Comparison of ENCODE assay signal across 10 cellular contexts in genomic region chr10:86958831-86959736, GRCh38. TPM values are rescaled to one million over a fixed set of nuclear protein-coding genes. Genes with fewer than 3 reads are reported as not detected.
DNase-seq lines count a peak whose midpoint lies in the region; ATAC-seq and TF ChIP-seq lines count a peak whose summit lies in the region.
"Had no signal": no experiment of that assay in that cellular context is flagged by ENCODE, and none has a peak within 500 bp of the region (broad histone marks: within the 10 kb centered on the region; RNA-seq: fewer than 3 reads in every experiment).

No MANE protein-coding gene starts in this region.

- H3K4me3 ChIP-seq in RWPE2 (ENCODE audit: severe bottlenecking) (peak overlapping the region; percentile 4), fibroblast of lung (replicated peaks in 1 of 4; ENCODE audit: control extremely low read depth in 1 of 4, insufficient read depth in 1 of 4, low read depth in 3 of 4, low read length in 4 of 4) (no peak overlapping the region)

- H3K36me3 ChIP-seq in RWPE2 (ENCODE audit: low read depth) (no peaks in the 10 kb centered on the region), fibroblast of lung (ENCODE audit: control insufficient read depth, insufficient read depth, low read length) (no peaks in the 10 kb centered on the region)

- no peaks in the 10 kb centered on the region for H3K79me2 ChIP-seq in fibroblast of lung (ENCODE audit: control insufficient read depth, insufficient read depth, low read length)

- ATAC-seq in RWPE2 (ENCODE audit: low read depth) (peak; percentile 86), omental fat pad (ENCODE audit: low FRiP score) (peak; percentile 79), HG02884 (IDR thresholded peaks at IDR 0.05; ENCODE audit: unreplicated experiment) (no peak)
- ATAC-seq: stimulated activated effector memory CD8-positive, alpha-beta T cell treated with anti-CD3 and anti-CD28 coated beads, Interleukin-12 subunit alpha, Interleukin-12 subunit beta, amount 100 ng/mL, for 72 hours had no signal

- H3K27ac ChIP-seq in RWPE2 (ENCODE audit: poor library complexity, severe bottlenecking): peak overlapping the region; percentile 70
- H3K27ac ChIP-seq in fibroblast of lung (ENCODE audit: insufficient read depth, low read length): peak overlapping the region; percentile 22

- no peak overlapping the region for H3K9ac ChIP-seq in fibroblast of lung (ENCODE audit: insufficient read depth, low read length)

- peak overlapping the region; percentile 16 for H3K4me2 ChIP-seq in fibroblast of lung (ENCODE audit: extremely low read depth, insufficient read depth, low read length)

- TF ChIP-seq CTCF in RWPE2 (IDR thresholded peaks at IDR 0.05; ENCODE audit: poor library complexity, severe bottlenecking): no peak
- no peak for TF ChIP-seq CTCF in fibroblast of lung (conservative IDR thresholded peaks at IDR 0.05 in 1 of 2, IDR thresholded peaks at IDR 0.05 in 1 of 2; ENCODE audit: low read depth in 1 of 2, low read length in 2 of 2)
- no peak for TF ChIP-seq CTCF in omental fat pad (IDR thresholded peaks at IDR 0.05)

- no peaks in the 10 kb centered on the region for H4K20me1 ChIP-seq in fibroblast of lung (ENCODE audit: control insufficient read depth, extremely low read depth, insufficient read depth, low read length)

- peak overlapping the region; percentile 38 for H2AFZ ChIP-seq in fibroblast of lung (ENCODE audit: low read length)

- no peaks in the 10 kb centered on the region for H3K27me3 ChIP-seq in RWPE2 (ENCODE audit: insufficient read depth, poor library complexity, severe bottlenecking)
- no peaks in the 10 kb centered on the region for H3K27me3 ChIP-seq in fibroblast of lung (ENCODE audit: control insufficient read depth, insufficient read depth, low read length)

- DNase-seq in CMK (ENCODE audit: low read depth): peak; percentile 87
- no peak for DNase-seq in RWPE2 (ENCODE audit: low spot score)
- peak; percentile 69 to 77 for DNase-seq in fibroblast of lung (ENCODE audit: low read depth in 2 of 2)
- no peak for DNase-seq in omental fat pad (ENCODE audit: low spot score)
- DNase-seq in NCI-H1436 treated with DMSO at 0.1 percent for 48 hours (lab: John Stamatoyannopoulos, UW): no peak
- no peak for DNase-seq in germinal center (ENCODE audit: low spot score)
- DNase-seq in OCI-M2 (lab: John Stamatoyannopoulos, UW; ENCODE audit: unreplicated experiment): no peak
- DNase-seq: activated B cell treated with CpG ODN at 0.5 μM for 24 hours had no signal

- H3K4me1 ChIP-seq in RWPE2 (ENCODE audit: insufficient read depth, poor library complexity, severe bottlenecking) (peaks cover 23% of the 10 kb centered on the region), fibroblast of lung (ENCODE audit: control insufficient read depth, extremely low read depth, insufficient read depth, low read length) (peaks cover 21% of the 10 kb centered on the region)

- H3K9me3 ChIP-seq in RWPE2 (ENCODE audit: severe bottlenecking) (no peaks in the 10 kb centered on the region), fibroblast of lung (ENCODE audit: control insufficient read depth, insufficient read depth, low read depth, low read length) (no peaks in the 10 kb centered on the region)

RNA-seq across cellular contexts. Expression of gene SNCG, which starts 0.7 kb away (rescaled TPM):
- total RNA-seq in fibroblast of lung: 8.7 and 21.3 TPM in 2 replicates
- 34.4 and 47.4 TPM in 2 replicates for polyA plus RNA-seq in fibroblast of lung
- 39.0 and 53.0 TPM in 2 replicates for polyA plus RNA-seq in fibroblast of lung (2012)
- 3.5 and 11.5 TPM in 2 replicates for polyA minus RNA-seq in fibroblast of lung (ENCODE audit: low replicate concordance)
- 100 to 1,000 TPM in 3 of 4 donors, 10 to 100 TPM in 1; 70.9 to 252 (median 180) TPM for total RNA-seq in omental fat pad
- total RNA-seq: activated B cell treated with CpG ODN at 0.5 μM for 24 hours had no signal

RNA-seq across cellular contexts. Expression of gene MMRN2, which starts 1.7 kb away (rescaled TPM):
- 0.77 and 2.1 TPM in 2 replicates for total RNA-seq in fibroblast of lung
- polyA plus RNA-seq in fibroblast of lung: 1.5 and 2.2 TPM in 2 replicates
- polyA plus RNA-seq in fibroblast of lung (2012): 1.0 and 1.3 TPM in 2 replicates
- polyA minus RNA-seq in fibroblast of lung (ENCODE audit: low replicate concordance): 3.2 TPM in 1 of 2 replicates, not detected in the other
- total RNA-seq in omental fat pad: 100 to 1,000 TPM in 1 of 4 donors, 10 to 100 TPM in 3; 29.3 to 148 (median 78.2) TPM

RNA-seq across cellular contexts. Expression of gene ADIRF, which starts 9.2 kb away (rescaled TPM):
- total RNA-seq in fibroblast of lung (119 and 142 TPM in 2 replicates), omental fat pad (100 to 1,000 TPM; 504 to 829 (median 668) TPM)
- 39.4 and 172 TPM in 2 replicates for polyA plus RNA-seq in fibroblast of lung
- polyA plus RNA-seq in fibroblast of lung (2012): 116 and 410 TPM in 2 replicates
- 10.4 and 22.0 TPM in 2 replicates for polyA minus RNA-seq in fibroblast of lung (ENCODE audit: low replicate concordance)

Comparison
In these comparisons a context has a peak if more than half of its experiments do, and no peak if none do; other contexts are left out.
1. DNase-seq: peak in CMK (single experiment) and fibroblast of lung (2 of 2); none in RWPE2 (single experiment), omental fat pad (single experiment), NCI-H1436 treated with DMSO at 0.1 percent for 48 hours (single experiment), germinal center (single experiment) and OCI-M2 (single experiment).